17 cellular contexts compared by ENCODE assay signal in genomic region chr20:17357238-17357637, GRCh38.
DNase-seq lines count a peak whose midpoint lies in the region; ATAC-seq lines count a peak whose summit lies in the region.
"Had no signal": no experiment of that assay in that cellular context is flagged by ENCODE, and none has a peak within 500 bp of the region (broad histone marks: within the 10 kb centered on the region; RNA-seq: fewer than 3 reads in every experiment).

No MANE protein-coding gene starts in this region.

- DNase-seq in DMS153 treated with DMSO at 0.1 percent for 48 hours (lab: John Stamatoyannopoulos, UW; ENCODE audit: unreplicated experiment) (peak; percentile 34), NCI-H146 treated with DMSO at 0.1 percent for 48 hours (lab: John Stamatoyannopoulos, UW; ENCODE audit: unreplicated experiment) (peak; percentile 78), NCI-H2196 treated with DMSO at 0.1 percent for 48 hours (lab: John Stamatoyannopoulos, UW; ENCODE audit: unreplicated experiment) (peak; percentile 58), SK-N-MC (ENCODE audit: low read depth, low spot score) (no peak), NCI-H524 (lab: John Stamatoyannopoulos, UW) (no peak), DMS 273 (lab: John Stamatoyannopoulos, UW; ENCODE audit: unreplicated experiment) (no peak)
- DNase-seq in activated CD8-positive, alpha-beta memory T cell treated with anti-CD3 and anti-CD28 coated beads, Interleukin-2, amount 10 ng/mL, durations not matched to agents 7 days and 5 days, result no peak
- DNase-seq: CD8-positive, alpha-beta T cell; NCI-H1048; NCI-H2171; NCI-H526 treated with DMSO at 0.1 percent for 48 hours; SHP77 had no signal

- no peak overlapping the region for H3K9ac ChIP-seq in SK-N-MC (ENCODE audit: insufficient read length)

- no peaks in the 10 kb centered on the region for H3K9me3 ChIP-seq in SK-N-MC (ENCODE audit: low read depth, low read length)

- H3K9me3 Mint-ChIP-seq in activated CD8-positive, alpha-beta memory T cell treated with anti-CD3 and anti-CD28 coated beads, Interleukin-2, amount 10 ng/mL, durations not matched to agents 7 days and 5 days (ENCODE audit: low read depth), result no peaks in the 10 kb centered on the region
- H3K9me3 Mint-ChIP-seq: CD8-positive, alpha-beta T cell; T-helper 1 cell treated with Interleukin-12 subunit alpha and Interleukin-12 subunit beta and Interleukin-4 antibody, amounts not matched to agents 30 μg/mL and 1 μg/mL, for 36 hours had no signal

- H3K27ac Mint-ChIP-seq in activated CD8-positive, alpha-beta memory T cell treated with anti-CD3 and anti-CD28 coated beads, Interleukin-2, amount 10 ng/mL, durations not matched to agents 7 days and 5 days, result no peak overlapping the region
- H3K27ac Mint-ChIP-seq: B cell; CD8-positive, alpha-beta T cell; T-helper 1 cell treated with Interleukin-12 subunit alpha and Interleukin-12 subunit beta and Interleukin-4 antibody, amounts not matched to agents 30 μg/mL and 1 μg/mL, for 36 hours had no signal

- H3K36me3 ChIP-seq in SK-N-MC (ENCODE audit: insufficient read depth, low read length), result peaks cover 5% of the 10 kb centered on the region; the same call in 1 of the 2 replicates

- CTCF ChIA-PET in activated CD8-positive, alpha-beta memory T cell treated with anti-CD3 and anti-CD28 coated beads, Interleukin-2, amount 10 ng/mL, durations not matched to agents 7 days and 5 days (lab: Charles Lee), result no interaction called here

- no peaks in the 10 kb centered on the region for H3K36me3 Mint-ChIP-seq in activated CD8-positive, alpha-beta memory T cell treated with anti-CD3 and anti-CD28 coated beads, Interleukin-2, amount 10 ng/mL, durations not matched to agents 7 days and 5 days
- H3K36me3 Mint-ChIP-seq: CD8-positive, alpha-beta T cell had no signal

- peak overlapping the region; percentile 33; the same call in 1 of the 2 replicates for H3K4me3 ChIP-seq in SK-N-MC
- H3K4me3 ChIP-seq: K562 had no signal

- H3K4me3 Mint-ChIP-seq in activated CD8-positive, alpha-beta memory T cell treated with anti-CD3 and anti-CD28 coated beads, Interleukin-2, amount 10 ng/mL, durations not matched to agents 7 days and 5 days, result no peak overlapping the region
- H3K4me3 Mint-ChIP-seq: B cell; CD8-positive, alpha-beta T cell; T-helper 1 cell treated with Interleukin-12 subunit alpha and Interleukin-12 subunit beta and Interleukin-4 antibody, amounts not matched to agents 30 μg/mL and 1 μg/mL, for 36 hours had no signal

- H3K4me1 Mint-ChIP-seq in activated CD8-positive, alpha-beta memory T cell treated with anti-CD3 and anti-CD28 coated beads, Interleukin-2, amount 10 ng/mL, durations not matched to agents 7 days and 5 days, result no peaks in the 10 kb centered on the region
- H3K4me1 Mint-ChIP-seq: B cell had no signal

- no peak for ATAC-seq in GM21526 (IDR thresholded peaks at IDR 0.05; ENCODE audit: low FRiP score, unreplicated experiment)
- no peak for ATAC-seq in activated CD8-positive, alpha-beta memory T cell treated with anti-CD3 and anti-CD28 coated beads, Interleukin-2, amount 10 ng/mL, durations not matched to agents 7 days and 5 days
- ATAC-seq: CD8-positive, alpha-beta T cell; HCT116; K562 had no signal

- no peaks in the 10 kb centered on the region for H3K27me3 Mint-ChIP-seq in activated CD8-positive, alpha-beta memory T cell treated with anti-CD3 and anti-CD28 coated beads, Interleukin-2, amount 10 ng/mL, durations not matched to agents 7 days and 5 days
- H3K27me3 Mint-ChIP-seq: B cell had no signal

- peak overlapping the region; percentile 44; the same call in 1 of the 2 replicates for H3K27ac ChIP-seq in SK-N-MC

Comparison
In these comparisons a context has a peak if more than half of its experiments do, and no peak if none do; other contexts are left out.
1. DNase-seq: peak in DMS153 treated with DMSO at 0.1 percent for 48 hours (single experiment), NCI-H146 treated with DMSO at 0.1 percent for 48 hours (single experiment) and NCI-H2196 treated with DMSO at 0.1 percent for 48 hours (single experiment); none in SK-N-MC (single experiment), NCI-H524 (0 of 2), DMS 273 (single experiment) and activated CD8-positive, alpha-beta memory T cell treated with anti-CD3 and anti-CD28 coated beads, Interleukin-2, amount 10 ng/mL, durations not matched to agents 7 days and 5 days (single experiment).